ENCODE assay signal across 31 cellular contexts in the genomic region with DNA sequence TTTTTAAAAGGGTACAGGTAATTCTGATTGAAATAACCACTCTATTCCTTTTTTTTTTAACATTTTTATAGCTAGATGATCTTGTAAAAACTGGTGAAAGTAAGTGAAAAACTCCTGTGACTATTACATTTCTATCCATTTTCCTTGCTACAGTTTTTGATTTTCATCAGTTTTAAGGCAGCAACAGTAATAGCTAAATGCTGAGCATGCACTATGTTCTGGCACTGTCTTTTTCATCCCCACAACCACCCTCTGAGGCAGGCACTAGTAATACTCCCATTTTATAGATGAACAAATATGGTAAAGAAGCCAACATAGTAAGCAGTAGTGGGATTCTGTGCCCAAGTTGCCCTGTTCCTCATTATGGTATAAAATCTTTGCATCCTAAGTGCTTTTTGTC.
"Had no signal": no experiment of that assay in that cellular context is flagged by ENCODE, and none has a peak within 500 bp of the region (broad histone marks: within the 10 kb centered on the region; RNA-seq: fewer than 3 reads in every experiment).

No MANE protein-coding gene starts in this region.

- H3K4me3 ChIP-seq: coronary artery, dorsolateral prefrontal cortex had no signal

- ATAC-seq: activated CD4-positive, CD25-positive, alpha-beta regulatory T cell treated with anti-CD3 and anti-CD28 coated beads, Interleukin-2, amount 50 U/mL, for 24 hours; activated CD8-positive, alpha-beta T cell treated with anti-CD3 and anti-CD28 coated beads for 36 hours; esophagus mucosa; T-helper 17 cell had no signal

- H3K4me1 Mint-ChIP-seq: activated B cell treated with CpG ODN at 0.5 μM for 24 hours had no signal

- H3K27me3 ChIP-seq: brain microvascular endothelial cell, dorsolateral prefrontal cortex had no signal

- H3K4me3 Mint-ChIP-seq: activated B cell treated with CpG ODN at 0.5 μM for 24 hours; activated CD8-positive, alpha-beta T cell treated with anti-CD3 and anti-CD28 coated beads for 36 hours; activated naive CD4-positive, alpha-beta T cell treated with anti-CD3 and anti-CD28 coated beads, Interleukin-2, amount 50 U/mL, for 24 hours; activated naive CD8-positive, alpha-beta T cell treated with anti-CD3 and anti-CD28 coated beads, Interleukin-2, amount 10 ng/mL, durations not matched to agents 7 days and 5 days; central memory CD8-positive, alpha-beta T cell; dendritic cell treated with granulocyte-macrophage colony-stimulating factor and Interleukin-4, amounts not matched to agents 40 ng/mL and 50 ng/mL, for 4 days; endodermal cell; T-helper 17 cell; T-helper 2 cell treated with Interferon-gamma antibody and Interleukin-4, amounts not matched to agents 5 μg/mL and 100 μg/mL, for 36 hours had no signal

- H3K27me3 Mint-ChIP-seq: activated CD8-positive, alpha-beta T cell treated with anti-CD3 and anti-CD28 coated beads for 36 hours; activated naive CD4-positive, alpha-beta T cell treated with anti-CD3 and anti-CD28 coated beads, Interleukin-2, amount 50 U/mL, for 24 hours; activated naive CD8-positive, alpha-beta T cell treated with anti-CD3 and anti-CD28 coated beads, Interleukin-2, amount 10 ng/mL, durations not matched to agents 7 days and 5 days; dendritic cell treated with granulocyte-macrophage colony-stimulating factor and Interleukin-4, amounts not matched to agents 40 ng/mL and 50 ng/mL, for 4 days; T-helper 17 cell had no signal

- FAIRE-seq: astrocyte, bronchial epithelial cell had no signal

- H3K36me3 ChIP-seq: brain microvascular endothelial cell, WERI-Rb-1 had no signal

- DNase-seq: activated B cell treated with CpG ODN at 0.5 μM for 24 hours; activated CD4-positive, alpha-beta T cell treated with anti-CD3 and anti-CD28 coated beads for 48 hours; activated CD4-positive, alpha-beta T cell treated with anti-CD3 and anti-CD28 coated beads, Interleukin-2, amount 50 U/mL, for 1 hour; activated CD4-positive, alpha-beta T cell treated with anti-CD3 and anti-CD28 coated beads, Interleukin-2, amount 50 U/mL, for 48 hours; activated CD8-positive, alpha-beta memory T cell treated with anti-CD3 and anti-CD28 coated beads for 24 hours; activated CD8-positive, alpha-beta T cell treated with anti-CD3 and anti-CD28 coated beads for 36 hours; activated effector memory CD4-positive, alpha-beta T cell treated with Interleukin-2 at 50 U/mL for 16 hours; activated gamma-delta T cell treated with Interleukin-2 at 50 U/mL for 16 hours; activated naive CD4-positive, alpha-beta T cell treated with Interleukin-2 at 50 U/mL for 16 hours; activated naive CD8-positive, alpha-beta T cell treated with anti-CD3 and anti-CD28 coated beads, Interleukin-2, amount 10 ng/mL, durations not matched to agents 7 days and 5 days; activated T-cell treated with anti-CD3 and anti-CD28 coated beads, Interleukin-2, amount 50 U/mL, for 48 hours; amniotic stem cell; anterior cingulate cortex; brain microvascular endothelial cell; dorsolateral prefrontal cortex; effector memory CD4-positive, alpha-beta T cell; endodermal cell; head of caudate nucleus; T-helper 1 cell; T-helper 17 cell; T1000; WERI-Rb-1 had no signal

- H3K27ac Mint-ChIP-seq: activated B cell treated with CpG ODN at 0.5 μM for 24 hours; activated CD8-positive, alpha-beta T cell treated with anti-CD3 and anti-CD28 coated beads for 36 hours; activated naive CD4-positive, alpha-beta T cell treated with anti-CD3 and anti-CD28 coated beads, Interleukin-2, amount 50 U/mL, for 24 hours; activated naive CD8-positive, alpha-beta T cell treated with anti-CD3 and anti-CD28 coated beads, Interleukin-2, amount 10 ng/mL, durations not matched to agents 7 days and 5 days; dendritic cell treated with granulocyte-macrophage colony-stimulating factor and Interleukin-4, amounts not matched to agents 40 ng/mL and 50 ng/mL, for 4 days; endodermal cell; T-helper 2 cell treated with Interferon-gamma antibody and Interleukin-4, amounts not matched to agents 5 μg/mL and 100 μg/mL, for 36 hours had no signal

- H3K27ac ChIP-seq: brain microvascular endothelial cell, coronary artery, dorsolateral prefrontal cortex, WERI-Rb-1 had no signal
